In the genomic region with DNA sequence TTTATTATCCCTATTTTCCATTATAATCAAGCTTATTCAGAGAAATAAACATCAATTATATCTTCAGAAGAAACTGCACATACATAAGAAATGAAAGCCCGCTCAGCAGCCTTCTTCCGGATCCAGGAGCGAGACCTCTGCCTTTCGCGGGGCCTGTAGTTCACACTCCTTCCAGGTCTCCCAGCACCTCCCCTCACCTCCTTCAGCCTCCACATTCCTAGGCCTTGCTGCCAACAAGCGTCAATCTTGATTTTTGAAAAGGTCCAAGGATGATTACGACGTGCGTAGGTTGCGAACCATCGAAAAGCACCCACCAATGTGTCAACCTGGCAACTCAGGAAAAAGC, we compare ENCODE assay signal across 8 cellular contexts. TPM values are rescaled to one million over a fixed set of nuclear protein-coding genes. Genes with fewer than 3 reads are reported as not detected.
A peak's percentile ranks its signal among the peaks of the same experiment; 100 is the strongest.
DNase-seq lines count a peak whose midpoint lies in the region; ATAC-seq and TF ChIP-seq lines count a peak whose summit lies in the region.

No MANE protein-coding gene starts in this region.

- no peak for TF ChIP-seq POLR2A in gastrocnemius medialis (IDR thresholded peaks at IDR 0.05)

- intact Hi-C loops in PC-9 (cut with micrococcal nuclease; ENCODE audit: unreplicated experiment) (no loop called here), gastrocnemius medialis (cut with DNase I; ENCODE audit: low total_unique reads) (loop anchor here (2.0 to 10.0 kb wide), 2 partner anchors 17 to 833 kb away; no protein-coding TSS in a partner anchor)

- no peaks in the 10 kb centered on the region for H3K36me3 ChIP-seq in PC-9 (ENCODE audit: low read depth)
- H3K36me3 ChIP-seq in gastrocnemius medialis = no peaks in the 10 kb centered on the region

- BruUV-seq in PC-9 (replicated peaks; lab: Mats Ljungman, UMichigan) = no TSS peak

- no peaks in the 10 kb centered on the region; the same call in 1 of the 2 replicates for H3F3A ChIP-seq in PC-9 (ENCODE audit: insufficient read depth, low read depth)

- TF ChIP-seq CTCF in PC-9 (conservative IDR thresholded peaks at IDR 0.05) (no peak), fibroblast of pulmonary artery (IDR thresholded peaks at IDR 0.05; ENCODE audit: low read length, missing control alignments) (no peak), gastrocnemius medialis (IDR thresholded peaks at IDR 0.05 in 4 of 5, conservative IDR thresholded peaks at IDR 0.05 in 1 of 5) (no peak)

- no peak overlapping the region for H3K27ac ChIP-seq in PC-9
- peak overlapping the region; percentile 88 to 97 (median 93) for H3K27ac ChIP-seq in gastrocnemius medialis

- ATAC-seq in GM19438 (IDR thresholded peaks at IDR 0.05; ENCODE audit: low read depth, unreplicated experiment) (peak; percentile 3), gastrocnemius medialis (peak in 1 of 2 donors; percentile 32), GM18517 (IDR thresholded peaks at IDR 0.05; ENCODE audit: unreplicated experiment) (no peak), HG03469 (IDR thresholded peaks at IDR 0.05; ENCODE audit: unreplicated experiment) (no peak)

- POLR2A ChIA-PET in PC-9 (lab: Charles Lee; ENCODE audit: unreplicated experiment) = no interaction called here

- in situ Hi-C loops in gastrocnemius medialis (cut with MboI; ENCODE audit: low sequenced_read_pairs in 4 of 4) = no loop called here

- DNase-seq in PC-9 = no peak
- no peak for DNase-seq in fibroblast of pulmonary artery (ENCODE audit: low read depth)
- no peak for DNase-seq in gastrocnemius medialis
- DNase-seq in T1000 (lab: John Stamatoyannopoulos, UW) = no peak
- DNase-seq in GM03348 (ENCODE audit: low spot score) = no peak

- peak overlapping the region; percentile 54 for H3K4me2 ChIP-seq in PC-9

- H3K9me2 ChIP-seq in PC-9 (ENCODE audit: insufficient read depth) = no peaks in the 10 kb centered on the region

- no peaks in the 10 kb centered on the region for H3K27me3 ChIP-seq in PC-9 (ENCODE audit: insufficient read depth, low read depth)
- H3K27me3 ChIP-seq in gastrocnemius medialis = no peaks in the 10 kb centered on the region

- H4K20me1 ChIP-seq in PC-9 (ENCODE audit: insufficient read depth) = no peaks in the 10 kb centered on the region

- H3K9me3 ChIP-seq in PC-9 (ENCODE audit: insufficient read depth, low read depth) = no peaks in the 10 kb centered on the region
- no peaks in the 10 kb centered on the region for H3K9me3 ChIP-seq in gastrocnemius medialis

- CTCF ChIA-PET in PC-9 (lab: Charles Lee) = no interaction called here

- no peak overlapping the region for H2AFZ ChIP-seq in PC-9

- H3K4me1 ChIP-seq in PC-9 (replicated peaks; ENCODE audit: insufficient read depth) (peaks cover 13% of the 10 kb centered on the region), gastrocnemius medialis (peaks cover 24 to 32% of the 10 kb centered on the region in 2 donors)

- H3K79me2 ChIP-seq in PC-9 (ENCODE audit: low read depth) = peaks cover 9% of the 10 kb centered on the region; the same call in 1 of the 2 replicates

- H3K4me3 ChIP-seq in PC-9 (peak overlapping the region; percentile 94; the same call in 1 of the 2 replicates), fibroblast of pulmonary artery (replicated peaks; ENCODE audit: low read depth, low read length) (peak overlapping the region; percentile 21), gastrocnemius medialis (peak overlapping the region; percentile 95 to 97 (median 96))

RNA-seq across cellular contexts. Expression of gene KIDINS220, which starts 0.4 kb away (rescaled TPM):
- total RNA-seq in PC-9 (2021) (11.0 and 13.9 TPM in 2 replicates), gastrocnemius medialis (10 to 100 TPM; 57.8 to 78.9 (median 59.1) TPM)

Comparison
In these comparisons a context has a peak if more than half of its experiments do, and no peak if none do; other contexts are left out.
1. H3K4me3 ChIP-seq: peak in every context shown above with its lines; median percentile 96 in gastrocnemius medialis; 94 in PC-9; 21 in fibroblast of pulmonary artery.